In the genomic region with DNA sequence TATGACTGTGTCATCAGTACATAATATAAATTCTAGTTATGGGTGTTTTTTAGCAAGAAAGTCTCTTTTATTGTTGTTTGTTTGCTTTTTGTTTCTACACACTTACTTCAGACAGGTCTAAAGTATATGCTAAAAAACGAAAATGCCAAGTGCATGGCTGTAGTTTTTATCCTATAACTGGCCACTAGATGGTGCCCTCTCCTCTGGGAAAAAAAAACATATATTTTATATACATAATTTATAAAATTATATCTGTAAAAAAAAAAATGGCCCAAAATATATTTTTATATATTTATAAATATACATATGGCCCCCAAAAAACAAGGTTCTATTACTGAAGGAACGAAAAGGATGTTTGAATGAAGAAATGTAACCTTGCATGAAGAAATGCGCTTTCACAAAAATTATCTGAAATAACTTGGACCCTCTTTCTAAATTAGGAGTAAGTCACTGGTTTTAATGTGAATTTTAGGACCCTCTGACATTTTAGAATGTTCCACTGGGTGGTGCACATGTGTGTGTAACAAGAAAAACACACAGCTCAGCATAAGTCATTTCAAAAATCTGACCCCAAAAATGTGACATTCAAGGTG, we compare ENCODE assay signal across 2 cellular contexts.
TF ChIP-seq lines count a peak whose summit lies in the region.

No MANE protein-coding gene starts in this region.

TF ChIP-seq in SK-N-SH, 30 proteins besides CTCF, POLR2A, EP300 and RAD21 (continued from another document):
- TF ChIP-seq, protein P1, sequence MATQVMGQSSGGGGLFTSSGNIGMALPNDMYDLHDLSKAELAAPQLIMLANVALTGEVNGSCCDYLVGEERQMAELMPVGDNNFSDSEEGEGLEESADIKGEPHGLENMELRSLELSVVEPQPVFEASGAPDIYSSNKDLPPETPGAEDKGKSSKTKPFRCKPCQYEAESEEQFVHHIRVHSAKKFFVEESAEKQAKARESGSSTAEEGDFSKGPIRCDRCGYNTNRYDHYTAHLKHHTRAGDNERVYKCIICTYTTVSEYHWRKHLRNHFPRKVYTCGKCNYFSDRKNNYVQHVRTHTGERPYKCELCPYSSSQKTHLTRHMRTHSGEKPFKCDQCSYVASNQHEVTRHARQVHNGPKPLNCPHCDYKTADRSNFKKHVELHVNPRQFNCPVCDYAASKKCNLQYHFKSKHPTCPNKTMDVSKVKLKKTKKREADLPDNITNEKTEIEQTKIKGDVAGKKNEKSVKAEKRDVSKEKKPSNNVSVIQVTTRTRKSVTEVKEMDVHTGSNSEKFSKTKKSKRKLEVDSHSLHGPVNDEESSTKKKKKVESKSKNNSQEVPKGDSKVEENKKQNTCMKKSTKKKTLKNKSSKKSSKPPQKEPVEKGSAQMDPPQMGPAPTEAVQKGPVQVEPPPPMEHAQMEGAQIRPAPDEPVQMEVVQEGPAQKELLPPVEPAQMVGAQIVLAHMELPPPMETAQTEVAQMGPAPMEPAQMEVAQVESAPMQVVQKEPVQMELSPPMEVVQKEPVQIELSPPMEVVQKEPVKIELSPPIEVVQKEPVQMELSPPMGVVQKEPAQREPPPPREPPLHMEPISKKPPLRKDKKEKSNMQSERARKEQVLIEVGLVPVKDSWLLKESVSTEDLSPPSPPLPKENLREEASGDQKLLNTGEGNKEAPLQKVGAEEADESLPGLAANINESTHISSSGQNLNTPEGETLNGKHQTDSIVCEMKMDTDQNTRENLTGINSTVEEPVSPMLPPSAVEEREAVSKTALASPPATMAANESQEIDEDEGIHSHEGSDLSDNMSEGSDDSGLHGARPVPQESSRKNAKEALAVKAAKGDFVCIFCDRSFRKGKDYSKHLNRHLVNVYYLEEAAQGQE (IDR thresholded peaks at IDR 0.05; ENCODE audit: low read depth, low read length), result no peak
- TF ChIP-seq CHD2 (IDR thresholded peaks at IDR 0.05; ENCODE audit: low read length, partially characterized antibody), result no peak
- TF ChIP-seq, protein P2, sequence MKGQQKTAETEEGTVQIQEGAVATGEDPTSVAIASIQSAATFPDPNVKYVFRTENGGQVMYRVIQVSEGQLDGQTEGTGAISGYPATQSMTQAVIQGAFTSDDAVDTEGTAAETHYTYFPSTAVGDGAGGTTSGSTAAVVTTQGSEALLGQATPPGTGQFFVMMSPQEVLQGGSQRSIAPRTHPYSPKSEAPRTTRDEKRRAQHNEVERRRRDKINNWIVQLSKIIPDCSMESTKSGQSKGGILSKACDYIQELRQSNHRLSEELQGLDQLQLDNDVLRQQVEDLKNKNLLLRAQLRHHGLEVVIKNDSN (IDR thresholded peaks at IDR 0.05; ENCODE audit: borderline replicate concordance, low read depth), result no peak
- TF ChIP-seq MEF2A (IDR thresholded peaks at IDR 0.05; ENCODE audit: borderline replicate concordance, low read depth), result no peak
- TF ChIP-seq RCOR1 (IDR thresholded peaks at IDR 0.05; ENCODE audit: low read length), result no peak
- TF ChIP-seq, protein P3, sequence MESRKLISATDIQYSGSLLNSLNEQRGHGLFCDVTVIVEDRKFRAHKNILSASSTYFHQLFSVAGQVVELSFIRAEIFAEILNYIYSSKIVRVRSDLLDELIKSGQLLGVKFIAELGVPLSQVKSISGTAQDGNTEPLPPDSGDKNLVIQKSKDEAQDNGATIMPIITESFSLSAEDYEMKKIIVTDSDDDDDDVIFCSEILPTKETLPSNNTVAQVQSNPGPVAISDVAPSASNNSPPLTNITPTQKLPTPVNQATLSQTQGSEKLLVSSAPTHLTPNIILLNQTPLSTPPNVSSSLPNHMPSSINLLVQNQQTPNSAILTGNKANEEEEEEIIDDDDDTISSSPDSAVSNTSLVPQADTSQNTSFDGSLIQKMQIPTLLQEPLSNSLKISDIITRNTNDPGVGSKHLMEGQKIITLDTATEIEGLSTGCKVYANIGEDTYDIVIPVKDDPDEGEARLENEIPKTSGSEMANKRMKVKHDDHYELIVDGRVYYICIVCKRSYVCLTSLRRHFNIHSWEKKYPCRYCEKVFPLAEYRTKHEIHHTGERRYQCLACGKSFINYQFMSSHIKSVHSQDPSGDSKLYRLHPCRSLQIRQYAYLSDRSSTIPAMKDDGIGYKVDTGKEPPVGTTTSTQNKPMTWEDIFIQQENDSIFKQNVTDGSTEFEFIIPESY (IDR thresholded peaks at IDR 0.05; ENCODE audit: borderline replicate concordance, low read depth), result no peak
- TF ChIP-seq, protein P4, sequence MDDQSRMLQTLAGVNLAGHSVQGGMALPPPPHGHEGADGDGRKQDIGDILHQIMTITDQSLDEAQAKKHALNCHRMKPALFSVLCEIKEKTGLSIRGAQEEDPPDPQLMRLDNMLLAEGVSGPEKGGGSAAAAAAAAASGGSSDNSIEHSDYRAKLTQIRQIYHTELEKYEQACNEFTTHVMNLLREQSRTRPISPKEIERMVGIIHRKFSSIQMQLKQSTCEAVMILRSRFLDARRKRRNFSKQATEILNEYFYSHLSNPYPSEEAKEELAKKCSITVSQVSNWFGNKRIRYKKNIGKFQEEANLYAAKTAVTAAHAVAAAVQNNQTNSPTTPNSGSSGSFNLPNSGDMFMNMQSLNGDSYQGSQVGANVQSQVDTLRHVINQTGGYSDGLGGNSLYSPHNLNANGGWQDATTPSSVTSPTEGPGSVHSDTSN (IDR thresholded peaks at IDR 0.05), result no peak
- TF ChIP-seq TCF12 (IDR thresholded peaks at IDR 0.05), result no peak

TF ChIP-seq in SK-N-SH treated with all-trans-retinoic acid at 6 μM for 48 hours, 23 proteins besides CTCF, POLR2A, EP300 and RAD21 (continued from another document):
- TF ChIP-seq, protein P5, sequence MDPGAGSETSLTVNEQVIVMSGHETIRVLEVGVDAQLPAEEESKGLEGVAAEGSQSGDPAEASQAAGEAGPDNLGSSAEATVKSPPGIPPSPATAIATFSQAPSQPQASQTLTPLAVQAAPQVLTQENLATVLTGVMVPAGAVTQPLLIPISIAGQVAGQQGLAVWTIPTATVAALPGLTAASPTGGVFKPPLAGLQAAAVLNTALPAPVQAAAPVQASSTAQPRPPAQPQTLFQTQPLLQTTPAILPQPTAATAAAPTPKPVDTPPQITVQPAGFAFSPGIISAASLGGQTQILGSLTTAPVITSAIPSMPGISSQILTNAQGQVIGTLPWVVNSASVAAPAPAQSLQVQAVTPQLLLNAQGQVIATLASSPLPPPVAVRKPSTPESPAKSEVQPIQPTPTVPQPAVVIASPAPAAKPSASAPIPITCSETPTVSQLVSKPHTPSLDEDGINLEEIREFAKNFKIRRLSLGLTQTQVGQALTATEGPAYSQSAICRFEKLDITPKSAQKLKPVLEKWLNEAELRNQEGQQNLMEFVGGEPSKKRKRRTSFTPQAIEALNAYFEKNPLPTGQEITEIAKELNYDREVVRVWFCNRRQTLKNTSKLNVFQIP (CRISPR knock-in tag; IDR thresholded peaks at IDR 0.05; ENCODE audit: borderline replicate concordance, low read depth), result no peak
- TF ChIP-seq ZNF70 (CRISPR knock-in tag; IDR thresholded peaks at IDR 0.05) (no peak), ZFP30 (CRISPR knock-in tag; IDR thresholded peaks at IDR 0.05) (no peak), BACH2 (CRISPR knock-in tag; IDR thresholded peaks at IDR 0.05; ENCODE audit: borderline replicate concordance) (no peak), ARNTL (CRISPR knock-in tag; IDR thresholded peaks at IDR 0.05; ENCODE audit: borderline replicate concordance, low read depth) (no peak), CSDC2 (CRISPR knock-in tag; IDR thresholded peaks at IDR 0.05) (no peak)
- TF ChIP-seq, protein P6, sequence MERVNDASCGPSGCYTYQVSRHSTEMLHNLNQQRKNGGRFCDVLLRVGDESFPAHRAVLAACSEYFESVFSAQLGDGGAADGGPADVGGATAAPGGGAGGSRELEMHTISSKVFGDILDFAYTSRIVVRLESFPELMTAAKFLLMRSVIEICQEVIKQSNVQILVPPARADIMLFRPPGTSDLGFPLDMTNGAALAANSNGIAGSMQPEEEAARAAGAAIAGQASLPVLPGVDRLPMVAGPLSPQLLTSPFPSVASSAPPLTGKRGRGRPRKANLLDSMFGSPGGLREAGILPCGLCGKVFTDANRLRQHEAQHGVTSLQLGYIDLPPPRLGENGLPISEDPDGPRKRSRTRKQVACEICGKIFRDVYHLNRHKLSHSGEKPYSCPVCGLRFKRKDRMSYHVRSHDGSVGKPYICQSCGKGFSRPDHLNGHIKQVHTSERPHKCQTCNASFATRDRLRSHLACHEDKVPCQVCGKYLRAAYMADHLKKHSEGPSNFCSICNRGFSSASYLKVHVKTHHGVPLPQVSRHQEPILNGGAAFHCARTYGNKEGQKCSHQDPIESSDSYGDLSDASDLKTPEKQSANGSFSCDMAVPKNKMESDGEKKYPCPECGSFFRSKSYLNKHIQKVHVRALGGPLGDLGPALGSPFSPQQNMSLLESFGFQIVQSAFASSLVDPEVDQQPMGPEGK (CRISPR knock-in tag; IDR thresholded peaks at IDR 0.05; ENCODE audit: borderline replicate concordance), result no peak
